ENCODE assay signal across 25 cellular contexts in genomic region chr11:107808526-107808925, GRCh38.
"Had no signal": no experiment of that assay in that cellular context is flagged by ENCODE, and none has a peak within 500 bp of the region (broad histone marks: within the 10 kb centered on the region; RNA-seq: fewer than 3 reads in every experiment).

No MANE protein-coding gene starts in this region.

- H3K9me3 Mint-ChIP-seq: dendritic cell treated with granulocyte-macrophage colony-stimulating factor and Interleukin-4, amounts not matched to agents 40 ng/mL and 50 ng/mL, for 4 days; endodermal cell; memory B cell; mesothelial cell of epicardium; naive B cell; nephron; stimulated activated memory B cell treated with anti-CD40 and anti-IgM and Interleukin-4, amounts not matched to agents 10 μg/mL and 1 μg/mL and 100 μg/mL, for 72 hours; type B pancreatic cell had no signal

- H3K4me3 ChIP-seq: colonic mucosa, lung, mucosa of descending colon, prostate gland, right atrium auricular region, testis, tibial artery had no signal

- H3K27ac Mint-ChIP-seq: dendritic cell treated with granulocyte-macrophage colony-stimulating factor and Interleukin-4, amounts not matched to agents 40 ng/mL and 50 ng/mL, for 4 days; endodermal cell; memory B cell; mesothelial cell of epicardium; nephron; stimulated activated memory B cell treated with anti-CD40 and anti-IgM and Interleukin-4, amounts not matched to agents 10 μg/mL and 1 μg/mL and 100 μg/mL, for 72 hours; type B pancreatic cell had no signal

- ATAC-seq: esophagus mucosa; left lobe of liver; mucosa of descending colon; stimulated activated memory B cell treated with anti-CD40 and anti-IgM and Interleukin-4, amounts not matched to agents 10 μg/mL and 1 μg/mL and 100 μg/mL, for 72 hours; stimulated activated naive CD8-positive, alpha-beta T cell treated with anti-CD3 and anti-CD28 coated beads, Interleukin-15, Interleukin-2, amounts not matched to agents 100 U/mL and 50 U/mL, for 24 hours had no signal

- H3K4me1 Mint-ChIP-seq: endodermal cell; memory B cell; mesothelial cell of epicardium; naive B cell; nephron; stimulated activated memory B cell treated with anti-CD40 and anti-IgM and Interleukin-4, amounts not matched to agents 10 μg/mL and 1 μg/mL and 100 μg/mL, for 72 hours had no signal

- H3K27me3 Mint-ChIP-seq: memory B cell; naive B cell; stimulated activated memory B cell treated with anti-CD40 and anti-IgM and Interleukin-4, amounts not matched to agents 10 μg/mL and 1 μg/mL and 100 μg/mL, for 72 hours; type B pancreatic cell had no signal

- DNase-seq: colonic mucosa; effector CD8-positive, alpha-beta T cell; endodermal cell; foreskin melanocyte; hypothalamus; mucosa of descending colon; naive B cell; nucleus accumbens; stimulated activated CD4-positive, alpha-beta T cell treated with anti-CD3 and anti-CD28 coated beads, Interleukin-2, amount 100 ng/mL, for 24 hours; stimulated activated CD4-positive, alpha-beta T cell treated with anti-CD3 and anti-CD28 coated beads, Interleukin-4, amount 100 ng/mL, for 24 hours; stimulated activated naive CD8-positive, alpha-beta T cell treated with anti-CD3 and anti-CD28 coated beads, Interleukin-15, Interleukin-2, amounts not matched to agents 100 U/mL and 50 U/mL, for 24 hours; substantia nigra; testis; tibial artery had no signal

- H3K4me3 Mint-ChIP-seq: dendritic cell treated with granulocyte-macrophage colony-stimulating factor and Interleukin-4, amounts not matched to agents 40 ng/mL and 50 ng/mL, for 4 days; endodermal cell; memory B cell; mesothelial cell of epicardium; naive B cell; nephron; stimulated activated memory B cell treated with anti-CD40 and anti-IgM and Interleukin-4, amounts not matched to agents 10 μg/mL and 1 μg/mL and 100 μg/mL, for 72 hours; type B pancreatic cell had no signal
